Comparison of ENCODE assay signal across 8 cellular contexts in genomic region chr10:124916585-124917167, GRCh38. TPM values are rescaled to one million over a fixed set of nuclear protein-coding genes. Genes with fewer than 3 reads are reported as not detected.
DNase-seq lines count a peak whose midpoint lies in the region; ATAC-seq lines count a peak whose summit lies in the region.

No MANE protein-coding gene starts in this region.

- DNase-seq in NCI-H526 treated with DMSO at 0.1 percent for 48 hours (lab: John Stamatoyannopoulos, UW) (peak; percentile 79), dedifferentiated amniotic fluid mesenchymal stem cell (ENCODE audit: extremely low spot score) (peak; percentile 94), left lobe of liver (ENCODE audit: low spot score) (peak; percentile 99)
- peak; percentile 98 for DNase-seq in activated CD4-positive, alpha-beta T cell treated with anti-CD3 and anti-CD28 coated beads, Interleukin-2, amount 50 U/mL, for 1 hour
- peak; percentile 97 to 98 for DNase-seq in stimulated activated CD4-positive, alpha-beta T cell treated with anti-CD3 and anti-CD28 coated beads, Interleukin-2, amount 100 ng/mL, for 24 hours

- no peaks in the 10 kb centered on the region for H3K27me3 ChIP-seq in BLaER1 treated with 17β-estradiol and CSF1 and Interleukin-3, amounts not matched to agents 10 nM and 100 nM

- H4K20me1 ChIP-seq in BLaER1 treated with 17β-estradiol and CSF1 and Interleukin-3, amounts not matched to agents 10 nM and 100 nM, result peaks cover 36 to 49% (median 44%) of the 10 kb centered on the region in 11 experiments

- peak overlapping the region; percentile 97 to 100 (median 99) for H3K9ac ChIP-seq in BLaER1 treated with 17β-estradiol and CSF1 and Interleukin-3, amounts not matched to agents 10 nM and 100 nM

- peaks cover 0 to 9% (median 0%) of the 10 kb centered on the region in 11 experiments; a peak in 2 of 22 replicates for H3K36me3 ChIP-seq in BLaER1 treated with 17β-estradiol and CSF1 and Interleukin-3, amounts not matched to agents 10 nM and 100 nM

- no peaks in the 10 kb centered on the region for H3K9me3 ChIP-seq in BLaER1 treated with 17β-estradiol and CSF1 and Interleukin-3, amounts not matched to agents 10 nM and 100 nM (replicated peaks in 1 of 11)

- H3K27ac ChIP-seq in BLaER1 treated with 17β-estradiol and CSF1 and Interleukin-3, amounts not matched to agents 10 nM and 100 nM, result peak overlapping the region; percentile 94 to 99 (median 96)

- peaks cover 21 to 47% (median 32%) of the 10 kb centered on the region in 10 experiments for H3K4me1 ChIP-seq in BLaER1 treated with 17β-estradiol and CSF1 and Interleukin-3, amounts not matched to agents 10 nM and 100 nM

- H3K4me3 ChIP-seq in BLaER1 treated with 17β-estradiol and CSF1 and Interleukin-3, amounts not matched to agents 10 nM and 100 nM, result peak overlapping the region; percentile 80 to 100 (median 96)

- H3K4me2 ChIP-seq in BLaER1 treated with 17β-estradiol and CSF1 and Interleukin-3, amounts not matched to agents 10 nM and 100 nM, result peak overlapping the region; percentile 74 to 94 (median 89)

- ATAC-seq in GM19324 (IDR thresholded peaks at IDR 0.05; ENCODE audit: low FRiP score, unreplicated experiment), result peak; percentile 98
- peak; percentile 97 for ATAC-seq in HG03460 (IDR thresholded peaks at IDR 0.05; ENCODE audit: unreplicated experiment)
- peak; percentile 90 for ATAC-seq in left lobe of liver

RNA-seq across cellular contexts. Expression of gene ZRANB1, which starts 25.2 kb away (rescaled TPM):
- total RNA-seq in left lobe of liver, result 11.6 TPM

Comparison
In these comparisons a context has a peak if more than half of its experiments do, and no peak if none do; other contexts are left out.
1. Peak in every context shown above with its lines: DNase-seq, ATAC-seq, H3K4me3 ChIP-seq and H3K27ac ChIP-seq.